ENCODE assay signal across 2 cellular contexts in genomic region chr12:12864243-12864642, GRCh38.
TF ChIP-seq lines count a peak whose summit lies in the region.

No MANE protein-coding gene starts in this region.

TF ChIP-seq in IMR-90, 13 proteins besides CTCF, POLR2A, EP300 and RAD21:
- no peak for TF ChIP-seq BHLHE40 (IDR thresholded peaks at IDR 0.05; ENCODE audit: low read depth, low read length)
- TF ChIP-seq, protein P1, sequence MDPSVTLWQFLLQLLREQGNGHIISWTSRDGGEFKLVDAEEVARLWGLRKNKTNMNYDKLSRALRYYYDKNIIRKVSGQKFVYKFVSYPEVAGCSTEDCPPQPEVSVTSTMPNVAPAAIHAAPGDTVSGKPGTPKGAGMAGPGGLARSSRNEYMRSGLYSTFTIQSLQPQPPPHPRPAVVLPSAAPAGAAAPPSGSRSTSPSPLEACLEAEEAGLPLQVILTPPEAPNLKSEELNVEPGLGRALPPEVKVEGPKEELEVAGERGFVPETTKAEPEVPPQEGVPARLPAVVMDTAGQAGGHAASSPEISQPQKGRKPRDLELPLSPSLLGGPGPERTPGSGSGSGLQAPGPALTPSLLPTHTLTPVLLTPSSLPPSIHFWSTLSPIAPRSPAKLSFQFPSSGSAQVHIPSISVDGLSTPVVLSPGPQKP (IDR thresholded peaks at IDR 0.05; ENCODE audit: borderline replicate concordance, low read depth, low read length): no peak
- TF ChIP-seq CEBPB (IDR thresholded peaks at IDR 0.05; ENCODE audit: low read depth, low read length): no peak
- no peak for TF ChIP-seq MAFK (IDR thresholded peaks at IDR 0.05; ENCODE audit: low read depth, low read length)
- TF ChIP-seq NFE2L2 (IDR thresholded peaks at IDR 0.05; ENCODE audit: low read depth, low read length): no peak
- TF ChIP-seq SMC3 (IDR thresholded peaks at IDR 0.05; ENCODE audit: low read depth, low read length): no peak
- TF ChIP-seq, protein P2, sequence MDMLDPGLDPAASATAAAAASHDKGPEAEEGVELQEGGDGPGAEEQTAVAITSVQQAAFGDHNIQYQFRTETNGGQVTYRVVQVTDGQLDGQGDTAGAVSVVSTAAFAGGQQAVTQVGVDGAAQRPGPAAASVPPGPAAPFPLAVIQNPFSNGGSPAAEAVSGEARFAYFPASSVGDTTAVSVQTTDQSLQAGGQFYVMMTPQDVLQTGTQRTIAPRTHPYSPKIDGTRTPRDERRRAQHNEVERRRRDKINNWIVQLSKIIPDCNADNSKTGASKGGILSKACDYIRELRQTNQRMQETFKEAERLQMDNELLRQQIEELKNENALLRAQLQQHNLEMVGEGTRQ (IDR thresholded peaks at IDR 0.05; ENCODE audit: low read depth, low read length): no peak
- TF ChIP-seq RCOR1 (IDR thresholded peaks at IDR 0.05; ENCODE audit: insufficient replicate concordance, low read length): no peak
- TF ChIP-seq MAZ (IDR thresholded peaks at IDR 0.05; ENCODE audit: borderline replicate concordance, low read depth, low read length): no peak
- no peak for TF ChIP-seq FOS (IDR thresholded peaks at IDR 0.05; ENCODE audit: low read depth, low read length)
- no peak for TF ChIP-seq MXI1 (IDR thresholded peaks at IDR 0.05; ENCODE audit: borderline replicate concordance, low read depth, low read length)
- no peak for TF ChIP-seq CHD1 (IDR thresholded peaks at IDR 0.05; ENCODE audit: low read depth, low read length)
- no peak for TF ChIP-seq RFX5 (IDR thresholded peaks at IDR 0.05; ENCODE audit: low read depth, low read length)

TF ChIP-seq in K562, 482 proteins besides CTCF, POLR2A, EP300 and RAD21:
- TF ChIP-seq ZBTB8A (IDR thresholded peaks at IDR 0.05; ENCODE audit: partially characterized antibody) (no peak), RBM25 (IDR thresholded peaks at IDR 0.05; ENCODE audit: low read depth, low read length, severe bottlenecking) (peak; percentile 20), MTF1 (CRISPR knock-in tag; IDR thresholded peaks at IDR 0.05; ENCODE audit: borderline replicate concordance) (no peak), FOXA1 (IDR thresholded peaks at IDR 0.05; ENCODE audit: borderline replicate concordance) (no peak), NR0B1 (IDR thresholded peaks at IDR 0.05; ENCODE audit: partially characterized antibody) (no peak)
- TF ChIP-seq, protein P3, sequence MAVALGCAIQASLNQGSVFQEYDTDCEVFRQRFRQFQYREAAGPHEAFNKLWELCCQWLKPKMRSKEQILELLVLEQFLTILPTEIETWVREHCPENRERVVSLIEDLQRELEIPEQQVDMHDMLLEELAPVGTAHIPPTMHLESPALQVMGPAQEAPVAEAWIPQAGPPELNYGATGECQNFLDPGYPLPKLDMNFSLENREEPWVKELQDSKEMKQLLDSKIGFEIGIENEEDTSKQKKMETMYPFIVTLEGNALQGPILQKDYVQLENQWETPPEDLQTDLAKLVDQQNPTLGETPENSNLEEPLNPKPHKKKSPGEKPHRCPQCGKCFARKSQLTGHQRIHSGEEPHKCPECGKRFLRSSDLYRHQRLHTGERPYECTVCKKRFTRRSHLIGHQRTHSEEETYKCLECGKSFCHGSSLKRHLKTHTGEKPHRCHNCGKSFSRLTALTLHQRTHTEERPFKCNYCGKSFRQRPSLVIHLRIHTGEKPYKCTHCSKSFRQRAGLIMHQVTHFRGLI (CRISPR knock-in tag; IDR thresholded peaks at IDR 0.05): no peak
